In genomic region chr9:113220467-113221002, GRCh38 we compare ENCODE assay signal across 7 cellular contexts. TPM values are rescaled to one million over a fixed set of nuclear protein-coding genes. Genes with fewer than 3 reads are reported as not detected.
A peak's percentile ranks its signal among the peaks of the same experiment; 100 is the strongest.
DNase-seq lines count a peak whose midpoint lies in the region; ATAC-seq and TF ChIP-seq lines count a peak whose summit lies in the region.

No MANE protein-coding gene starts in this region.

- peak overlapping the region; percentile 99 for H3K4me3 Mint-ChIP-seq in neural crest cell

- peaks cover 59% of the 10 kb centered on the region for H3K79me2 ChIP-seq in OCI-LY3 (ENCODE audit: low read length)

- H3K9me3 Mint-ChIP-seq in neural crest cell, result no peaks in the 10 kb centered on the region

- no peaks in the 10 kb centered on the region for H3K36me3 Mint-ChIP-seq in neural crest cell (ENCODE audit: low read depth)

- ATAC-seq in GM18861 (IDR thresholded peaks at IDR 0.05; ENCODE audit: unreplicated experiment) (peak; percentile 0), HG02885 (IDR thresholded peaks at IDR 0.05; ENCODE audit: poor library complexity, unreplicated experiment) (no peak), HG02884 (IDR thresholded peaks at IDR 0.05; ENCODE audit: unreplicated experiment) (no peak)

- H3K4me1 Mint-ChIP-seq in neural crest cell, result peaks cover 35% of the 10 kb centered on the region

- H3K27me3 Mint-ChIP-seq in neural crest cell (ENCODE audit: low read depth), result no peaks in the 10 kb centered on the region

- H2AFZ ChIP-seq in OCI-LY3 (ENCODE audit: low read depth, low read length), result peak overlapping the region; percentile 84

- H3K27ac ChIP-seq in OCI-LY3 (ENCODE audit: low read length), result peak overlapping the region; percentile 96
- H3K27ac ChIP-seq in effector memory CD4-positive, alpha-beta T cell (ENCODE audit: insufficient read depth, low read length, poor library complexity, severe bottlenecking), result peak overlapping the region; percentile 91

- peak overlapping the region; percentile 89 for H3K9ac ChIP-seq in OCI-LY3 (ENCODE audit: low read length)

- DNase-seq in effector memory CD4-positive, alpha-beta T cell, result no peak
- DNase-seq in neural crest cell (ENCODE audit: low read depth, low spot score) (no peak), NCI-H526 treated with DMSO at 0.1 percent for 48 hours (lab: John Stamatoyannopoulos, UW) (no peak)

- H3K4me3 ChIP-seq in OCI-LY3 (ENCODE audit: low read length), result peak overlapping the region; percentile 92
- peak overlapping the region; percentile 88 for H3K4me3 ChIP-seq in effector memory CD4-positive, alpha-beta T cell (ENCODE audit: insufficient read depth, low read depth, low read length, poor library complexity, severe bottlenecking)

- no peaks in the 10 kb centered on the region for H3K27me3 ChIP-seq in OCI-LY3 (ENCODE audit: low read depth, low read length)
- H3K27me3 ChIP-seq in effector memory CD4-positive, alpha-beta T cell (replicated peaks; ENCODE audit: control insufficient read depth, insufficient read depth, low read length, poor library complexity, severe bottlenecking), result no peaks in the 10 kb centered on the region

- H3K4me1 ChIP-seq in OCI-LY3 (ENCODE audit: low read length), result peaks cover 28% of the 10 kb centered on the region
- H3K4me1 ChIP-seq in effector memory CD4-positive, alpha-beta T cell (ENCODE audit: control insufficient read depth, insufficient read depth, low read length, poor library complexity, severe bottlenecking), result peaks cover 17% of the 10 kb centered on the region

- peak overlapping the region; percentile 98 for H3K27ac Mint-ChIP-seq in neural crest cell (ENCODE audit: unreplicated experiment)

- TF ChIP-seq CTCF in OCI-LY3 (IDR thresholded peaks at IDR 0.05; ENCODE audit: low read depth, low read length), result no peak
- no peak for TF ChIP-seq CTCF in neural crest cell (conservative IDR thresholded peaks at IDR 0.05)

- H3K36me3 ChIP-seq in OCI-LY3 (replicated peaks; ENCODE audit: low read depth, low read length), result peaks cover 36% of the 10 kb centered on the region
- H3K36me3 ChIP-seq in effector memory CD4-positive, alpha-beta T cell (ENCODE audit: control insufficient read depth, insufficient read depth, low read length), result no peaks in the 10 kb centered on the region

- H4K20me1 ChIP-seq in OCI-LY3 (ENCODE audit: insufficient read depth, low read length), result peaks cover 21% of the 10 kb centered on the region

- H3K9me3 ChIP-seq in OCI-LY3 (ENCODE audit: insufficient read depth, low read length), result no peaks in the 10 kb centered on the region
- no peaks in the 10 kb centered on the region for H3K9me3 ChIP-seq in effector memory CD4-positive, alpha-beta T cell (ENCODE audit: control insufficient read depth, low read length)

- peak overlapping the region; percentile 94 for H3K4me2 ChIP-seq in OCI-LY3 (ENCODE audit: low read length)

RNA-seq across cellular contexts. Expression of gene FKBP15, which starts 0.5 kb away (rescaled TPM):
- total RNA-seq in neural crest cell, result 19.9 and 20.2 TPM in 2 replicates

RNA-seq across cellular contexts. Expression of gene SLC31A1, which starts 0.8 kb away (rescaled TPM):
- 30.0 and 30.8 TPM in 2 replicates for total RNA-seq in neural crest cell

RNA-seq across cellular contexts. Expression of gene CDC26, which starts 54.8 kb away (rescaled TPM):
- total RNA-seq in neural crest cell, result 35.3 and 37.1 TPM in 2 replicates

RNA-seq across cellular contexts. Expression of gene PRPF4, which starts 54.9 kb away (rescaled TPM):
- total RNA-seq in neural crest cell, result 46.3 and 46.4 TPM in 2 replicates
